In the genomic region with DNA sequence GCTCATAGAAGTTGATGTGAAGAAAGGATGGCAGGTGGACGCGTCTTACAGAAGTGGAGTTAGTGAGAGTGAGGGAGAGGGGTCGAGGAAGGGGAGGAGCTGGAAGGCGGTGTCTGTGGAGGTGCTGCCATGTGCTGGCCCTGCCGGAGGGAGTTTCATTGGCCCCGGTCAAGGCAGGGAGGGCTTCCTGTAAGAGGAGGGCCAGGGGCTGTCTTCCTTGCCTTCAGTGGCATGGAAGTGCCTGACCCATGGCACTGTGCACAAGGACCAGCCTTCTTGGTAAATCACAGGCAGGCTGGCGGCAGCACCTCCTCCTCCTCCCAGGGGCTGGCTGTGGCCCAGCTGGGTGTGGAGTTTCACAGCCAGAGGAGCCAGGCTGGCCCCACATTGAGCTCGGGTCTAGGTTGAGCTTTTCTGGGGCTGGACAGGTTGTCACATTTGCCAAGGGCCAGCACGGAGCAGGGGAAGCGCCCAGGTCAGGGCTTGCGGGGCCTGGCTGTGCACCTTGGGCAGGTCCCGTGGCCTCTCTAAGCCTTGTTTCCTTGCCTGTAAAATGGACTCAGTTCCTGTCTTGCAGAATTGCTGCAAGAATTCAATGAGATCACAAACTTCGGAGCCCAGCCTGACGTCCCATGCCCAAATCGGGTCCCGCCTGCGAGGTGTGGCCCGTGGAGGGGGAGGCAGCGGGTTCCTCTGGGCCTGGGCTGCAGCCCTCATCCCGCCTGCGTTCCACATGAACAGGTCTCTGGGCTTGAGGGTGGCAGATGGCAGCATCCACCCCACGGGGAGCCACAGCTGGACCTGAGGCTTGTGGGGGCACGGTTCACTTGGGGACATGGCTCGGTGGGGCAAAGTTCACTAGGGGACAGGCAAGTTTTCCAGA, we compare ENCODE assay signal across 11 cellular contexts. TPM values are rescaled to one million over a fixed set of nuclear protein-coding genes. Genes with fewer than 3 reads are reported as not detected.
DNase-seq lines count a peak whose midpoint lies in the region; ATAC-seq and TF ChIP-seq lines count a peak whose summit lies in the region.
"Had no signal": no experiment of that assay in that cellular context is flagged by ENCODE, and none has a peak within 500 bp of the region (broad histone marks: within the 10 kb centered on the region; RNA-seq: fewer than 3 reads in every experiment).

No MANE protein-coding gene starts in this region.

- intact Hi-C loops in MCF 10A (cut with micrococcal nuclease) (no loop called here), breast epithelium (cut with DNase I; ENCODE audit: low total_unique reads) (no loop called here), mucosa of descending colon (cut with DNase I, micrococcal nuclease) (no loop called here), uterus (cut with DNase I; ENCODE audit: low total_unique reads) (loop anchor here (10.0 kb wide), 1 partner anchor 128 kb away; no protein-coding TSS in a partner anchor)

- H3K36me3 Mint-ChIP-seq in MCF 10A (ENCODE audit: insufficient read depth, unreplicated experiment): no peaks in the 10 kb centered on the region
- H3K36me3 Mint-ChIP-seq in nephron progenitor cell (ENCODE audit: low read depth): no peaks in the 10 kb centered on the region

- no peaks in the 10 kb centered on the region for H3K36me3 ChIP-seq in breast epithelium
- no peaks in the 10 kb centered on the region for H3K36me3 ChIP-seq in mucosa of descending colon (ENCODE audit: low read depth)
- no peaks in the 10 kb centered on the region for H3K36me3 ChIP-seq in uterus

- DNase-seq in MCF 10A (ENCODE audit: unreplicated experiment): peak; percentile 58
- no peak for DNase-seq in breast epithelium (ENCODE audit: low spot score in 2 of 2)
- peak; percentile 66 for DNase-seq in fibroblast of gingiva (ENCODE audit: low read depth)
- DNase-seq in mucosa of descending colon: peak; percentile 24 to 55 (median 37)
- peak in 1 of 2 donors; percentile 64 for DNase-seq in uterus
- DNase-seq in activated CD4-positive, CD25-positive, alpha-beta regulatory T cell (lab: John Stamatoyannopoulos, UW): no peak
- no peak for DNase-seq in nephron progenitor cell
- DNase-seq in NCI-H1048 (lab: John Stamatoyannopoulos, UW): no peak
- DNase-seq: activated CD4-positive, alpha-beta T cell treated with anti-CD3 and anti-CD28 coated beads, Interleukin-2, amount 50 U/mL, for 4 hours had no signal

- no peaks in the 10 kb centered on the region for H3K4me1 ChIP-seq in breast epithelium
- H3K4me1 ChIP-seq in mucosa of descending colon (ENCODE audit: low read depth): no peaks in the 10 kb centered on the region
- peaks cover 4 to 6% of the 10 kb centered on the region in 2 donors for H3K4me1 ChIP-seq in uterus

- H3K9me3 ChIP-seq in breast epithelium: no peaks in the 10 kb centered on the region
- H3K9me3 ChIP-seq in mucosa of descending colon: no peaks in the 10 kb centered on the region
- H3K9me3 ChIP-seq in uterus: no peaks in the 10 kb centered on the region

- no peak overlapping the region for H3K4me3 Mint-ChIP-seq in MCF 10A (ENCODE audit: unreplicated experiment)
- no peak overlapping the region for H3K4me3 Mint-ChIP-seq in nephron progenitor cell

- peaks cover 4% of the 10 kb centered on the region for H3K27me3 Mint-ChIP-seq in MCF 10A (ENCODE audit: insufficient read depth, unreplicated experiment)
- peaks cover 5% of the 10 kb centered on the region for H3K27me3 Mint-ChIP-seq in nephron progenitor cell (ENCODE audit: low read depth, poor library complexity)

- H3K27ac Mint-ChIP-seq in MCF 10A (ENCODE audit: low read depth, unreplicated experiment) (no peak overlapping the region), nephron progenitor cell (no peak overlapping the region)

- TF ChIP-seq CTCF in MCF 10A (IDR thresholded peaks at IDR 0.05; ENCODE audit: unreplicated experiment) (no peak), breast epithelium (IDR thresholded peaks at IDR 0.05) (no peak), mucosa of descending colon (IDR thresholded peaks at IDR 0.05) (no peak), uterus (IDR thresholded peaks at IDR 0.05) (no peak), nephron progenitor cell (IDR thresholded peaks at IDR 0.05) (no peak)

- H3K27ac ChIP-seq in breast epithelium (peak overlapping the region in 1 of 2 donors; percentile 32), uterus (peak overlapping the region; percentile 10 to 53)

- BruUV-seq in MCF 10A (replicated peaks; lab: Mats Ljungman, UMichigan): no TSS peak

- no peak overlapping the region for H3K4me3 ChIP-seq in breast epithelium
- H3K4me3 ChIP-seq in mucosa of descending colon: no peak overlapping the region
- no peak overlapping the region for H3K4me3 ChIP-seq in uterus
- H3K4me3 ChIP-seq: lung had no signal

- H3K4me1 Mint-ChIP-seq in MCF 10A (ENCODE audit: insufficient read depth, unreplicated experiment) (peaks cover 11% of the 10 kb centered on the region), nephron progenitor cell (peaks cover 71% of the 10 kb centered on the region)

- H3K9me3 Mint-ChIP-seq in MCF 10A (ENCODE audit: unreplicated experiment) (no peaks in the 10 kb centered on the region), nephron progenitor cell (no peaks in the 10 kb centered on the region)

- ATAC-seq in mucosa of descending colon: no peak

- CTCF ChIA-PET in MCF 10A (lab: Yijun Ruan, JAX): interaction anchor here (0.6 to 3.0 kb wide), 4 partner anchors 10 to 149 kb away, joined by 3 to 8 read pairs (median 4); no protein-coding TSS in a partner anchor

- POLR2A ChIA-PET in MCF 10A (lab: Yijun Ruan, JAX): no interaction called here

- no peak for TF ChIP-seq POLR2A in breast epithelium (IDR thresholded peaks at IDR 0.05)
- no peak for TF ChIP-seq POLR2A in uterus (IDR thresholded peaks at IDR 0.05)

- no peaks in the 10 kb centered on the region for H3K27me3 ChIP-seq in breast epithelium
- H3K27me3 ChIP-seq in uterus: no peaks in the 10 kb centered on the region

RNA-seq across cellular contexts. Expression of gene HTRA3, which starts 7.0 kb away (rescaled TPM):
- total RNA-seq in MCF 10A (2022) (not detected in 2 replicates), breast epithelium (10 to 100 TPM in 2 of 3 donors, 1 to 10 TPM in 1; 8.5 to 53.9 (median 19.7) TPM), mucosa of descending colon (10 to 100 TPM in 1 of 3 donors, 1 to 10 TPM in 2; 2.5 to 18.5 (median 4.2) TPM), uterus (10 to 100 TPM; 22.8 to 65.3 (median 29.5) TPM)
- total RNA-seq: T-helper 1 cell treated with Interleukin-12 subunit alpha and Interleukin-12 subunit beta and Interleukin-4 antibody, amounts not matched to agents 30 ng/mL and 1 ng/mL, for 36 hours had no signal

Comparison
In these comparisons a context has a peak if more than half of its experiments do, and no peak if none do; other contexts are left out.
1. DNase-seq: peak in MCF 10A (single experiment), fibroblast of gingiva (single experiment) and mucosa of descending colon (3 of 3); none in breast epithelium (0 of 2), activated CD4-positive, CD25-positive, alpha-beta regulatory T cell (0 of 4), nephron progenitor cell (single experiment) and NCI-H1048 (single experiment).